ENCODE assay signal across 9 cellular contexts in the genomic region with DNA sequence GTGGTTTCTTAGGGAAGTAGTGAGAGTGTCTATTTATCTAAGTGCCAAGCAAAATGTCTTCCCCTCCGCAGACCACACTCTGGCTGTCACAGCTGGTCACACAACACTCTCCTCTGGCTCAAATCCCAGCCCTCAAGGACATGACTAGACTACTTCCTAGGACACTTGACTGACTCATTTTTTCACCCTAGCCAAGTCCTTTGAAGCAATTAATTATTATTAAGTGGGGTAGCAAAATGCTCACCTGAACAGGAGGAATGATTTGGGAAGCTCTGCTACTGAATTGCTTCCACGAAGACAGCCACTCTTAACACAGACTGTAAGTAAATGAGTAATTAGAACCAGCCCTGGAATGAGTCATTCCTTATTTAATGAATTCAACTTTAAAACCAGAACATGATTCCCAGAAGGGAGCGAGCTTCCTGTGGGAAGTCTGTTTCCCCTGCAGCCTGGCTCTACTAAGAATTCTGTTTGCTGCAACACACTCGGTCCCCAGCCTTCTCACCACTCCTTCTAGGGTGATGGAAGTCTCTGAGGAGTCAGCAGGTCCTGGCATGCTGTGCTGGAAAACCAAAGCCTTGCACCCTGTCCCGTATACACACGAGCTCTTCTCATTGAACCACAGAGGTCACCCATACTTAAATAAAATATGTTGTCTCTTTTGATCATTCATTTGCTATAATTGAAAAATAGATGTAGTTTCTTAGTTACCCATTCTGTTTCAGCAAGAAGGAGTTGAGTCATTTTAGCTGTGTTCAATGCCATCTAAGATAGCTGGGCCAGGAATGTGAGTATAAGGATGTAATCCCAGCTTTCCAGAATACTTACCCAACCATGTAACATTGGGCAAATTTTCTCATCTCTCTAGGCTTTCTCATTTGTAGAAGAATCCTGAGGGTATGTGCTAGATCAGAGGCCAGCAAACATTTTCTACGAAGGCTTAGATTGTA.
DNase-seq lines count a peak whose midpoint lies in the region; ATAC-seq, FAIRE-seq and TF ChIP-seq lines count a peak whose summit lies in the region.
"Had no signal": no experiment of that assay in that cellular context is flagged by ENCODE, and none has a peak within 500 bp of the region (broad histone marks: within the 10 kb centered on the region; RNA-seq: fewer than 3 reads in every experiment).

No MANE protein-coding gene starts in this region.

- peaks cover 26% of the 10 kb centered on the region for H3K4me1 ChIP-seq in ACC112 (ENCODE audit: control insufficient read depth, insufficient read depth, low read length, unreplicated experiment)
- H3K4me1 ChIP-seq in adipocyte (ENCODE audit: control insufficient read depth, insufficient read depth, low read length): peaks cover 23% of the 10 kb centered on the region

- peak; percentile 80 for DNase-seq in adipocyte (ENCODE audit: low read depth)
- DNase-seq in NCI-H1436 treated with DMSO at 0.1 percent for 48 hours (lab: John Stamatoyannopoulos, UW): no peak
- no peak for DNase-seq in activated CD4-positive, alpha-beta T cell treated with anti-CD3 and anti-CD28 coated beads, Interleukin-2, amount 50 U/mL, for 4 hours
- no peak for DNase-seq in WERI-Rb-1
- DNase-seq: CD4-positive, CD25-positive, alpha-beta regulatory T cell had no signal

- no peak for TF ChIP-seq CTCF in WERI-Rb-1 (IDR thresholded peaks at IDR 0.05; ENCODE audit: low read depth, low read length)

- ATAC-seq in HG03442 (IDR thresholded peaks at IDR 0.05; ENCODE audit: unreplicated experiment) (peak; percentile 66), HG02885 (IDR thresholded peaks at IDR 0.05; ENCODE audit: poor library complexity, unreplicated experiment) (no peak)

- H3K4me3 ChIP-seq in ACC112 (ENCODE audit: low read depth, low read length) (no peak overlapping the region), adipocyte (ENCODE audit: low read length) (peak overlapping the region; percentile 18), WERI-Rb-1 (ENCODE audit: low read depth, low read length) (no peak overlapping the region)

- no peaks in the 10 kb centered on the region for H3K9me3 ChIP-seq in adipocyte (ENCODE audit: control insufficient read depth, low read length)
- no peaks in the 10 kb centered on the region for H3K9me3 ChIP-seq in WERI-Rb-1 (ENCODE audit: severe bottlenecking)

- H3K9ac ChIP-seq in adipocyte (ENCODE audit: low read length): no peak overlapping the region

- H2AFZ ChIP-seq in ACC112 (ENCODE audit: low read length, unreplicated experiment): no peak overlapping the region

- no peaks in the 10 kb centered on the region for H3K79me2 ChIP-seq in ACC112 (ENCODE audit: control insufficient read depth, insufficient read depth, low read length, unreplicated experiment)

- H3K27me3 ChIP-seq in ACC112 (ENCODE audit: insufficient read depth, low read length): no peaks in the 10 kb centered on the region
- peaks cover 14% of the 10 kb centered on the region for H3K27me3 ChIP-seq in adipocyte (replicated peaks; ENCODE audit: control insufficient read depth, insufficient read depth, low read length)
- no peaks in the 10 kb centered on the region for H3K27me3 ChIP-seq in WERI-Rb-1 (ENCODE audit: insufficient read depth, low read depth, severe bottlenecking)

- H3K27ac ChIP-seq in ACC112 (ENCODE audit: low read depth, low read length) (peak overlapping the region; percentile 49), WERI-Rb-1 (no peak overlapping the region)

- peak; percentile 68 for FAIRE-seq in islet of Langerhans (lab: Jason Lieb, UNC)

- H3K36me3 ChIP-seq in ACC112 (ENCODE audit: insufficient read depth, low read length): no peaks in the 10 kb centered on the region
- H3K36me3 ChIP-seq in adipocyte (ENCODE audit: control insufficient read depth, insufficient read depth, low read length, severe bottlenecking): no peaks in the 10 kb centered on the region
- H3K36me3 ChIP-seq in WERI-Rb-1: no peaks in the 10 kb centered on the region
